Comparison of ENCODE assay signal across 25 cellular contexts in the genomic region with DNA sequence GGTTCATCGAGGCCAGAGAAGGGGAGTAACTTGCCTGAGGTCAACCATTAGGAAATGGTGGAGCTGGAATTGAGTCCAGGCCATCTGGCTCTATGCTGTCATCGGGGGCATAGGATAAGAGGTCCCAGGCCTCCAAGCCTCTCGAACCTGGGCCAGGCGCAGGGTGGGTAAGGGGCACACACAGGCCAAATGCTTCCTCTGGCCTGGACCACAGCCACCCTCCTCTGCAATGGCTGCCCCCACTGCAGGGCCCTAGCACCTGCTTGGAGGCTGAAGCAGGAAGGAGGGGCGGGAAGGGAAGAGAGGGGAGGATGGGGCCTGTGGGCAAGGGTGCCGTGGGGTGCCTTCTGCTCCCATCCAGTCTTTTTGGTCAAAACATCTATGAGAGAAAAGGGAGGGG. TPM values are rescaled to one million over a fixed set of nuclear protein-coding genes. Genes with fewer than 3 reads are reported as not detected.
"Had no signal": no experiment of that assay in that cellular context is flagged by ENCODE, and none has a peak within 500 bp of the region (broad histone marks: within the 10 kb centered on the region; RNA-seq: fewer than 3 reads in every experiment).

No MANE protein-coding gene starts in this region.

- ATAC-seq: esophagus mucosa; gastrocnemius medialis; left cardiac atrium; left lung; naive thymus-derived CD8-positive, alpha-beta T cell; right lobe of liver; stimulated activated naive CD8-positive, alpha-beta T cell treated with anti-CD3 and anti-CD28 coated beads, Interleukin-15, amount 100 ng/mL, for 72 hours; upper lobe of right lung had no signal

- H3K4me1 ChIP-seq: left lung, parathyroid adenoma, right lobe of liver, transverse colon, upper lobe of right lung, uterus had no signal

- DNase-seq: effector CD8-positive, alpha-beta T cell; endodermal cell; foreskin fibroblast; gastrocnemius medialis; head of caudate nucleus; left cardiac atrium; mesenchymal stem cell; naive thymus-derived CD8-positive, alpha-beta T cell; right lobe of liver; small intestine; stimulated activated CD4-positive, alpha-beta T cell treated with anti-CD3 and anti-CD28 coated beads, Interleukin-12 subunit alpha, Interleukin-12 subunit beta, amount 100 ng/mL, for 4 hours; stimulated activated CD4-positive, alpha-beta T cell treated with anti-CD3 and anti-CD28 coated beads, Interleukin-1b, Interleukin-23, amount 100 ng/mL, for 48 hours; stimulated activated CD4-positive, alpha-beta T cell treated with anti-CD3 and anti-CD28 coated beads, Interleukin-4, amount 100 ng/mL, for 1 hour; stimulated activated CD8-positive, alpha-beta memory T cell treated with anti-CD3 and anti-CD28 coated beads, Interleukin-4, amount 100 ng/mL, for 48 hours; stimulated activated naive CD4-positive, alpha-beta T cell; stimulated activated naive CD8-positive, alpha-beta T cell treated with anti-CD3 and anti-CD28 coated beads, Interleukin-15, amount 100 ng/mL, for 72 hours; transverse colon; upper lobe of right lung; uterus had no signal

- H3K4me2 ChIP-seq: hepatocyte had no signal

- H3K27ac ChIP-seq: epithelial cell of prostate, gastrocnemius medialis, hepatocyte, left lung, parathyroid adenoma, right lobe of liver, suprapubic skin, transverse colon, upper lobe of right lung, uterus had no signal

- H3K9ac ChIP-seq: parathyroid adenoma had no signal

- H3K9me3 ChIP-seq: gastrocnemius medialis, left lung, right lobe of liver, suprapubic skin, transverse colon, upper lobe of right lung, uterus had no signal

- H3K36me3 ChIP-seq: gastrocnemius medialis, left lung, right lobe of liver, suprapubic skin, transverse colon, upper lobe of right lung, uterus had no signal

- H3K4me3 ChIP-seq: gastrocnemius medialis, hepatocyte, left lung, right lobe of liver, suprapubic skin, transverse colon, upper lobe of right lung, uterus had no signal

- H3K27me3 ChIP-seq: hepatocyte, right lobe of liver, uterus had no signal

- H2AFZ ChIP-seq: hepatocyte, parathyroid adenoma had no signal

RNA-seq across cellular contexts. Expression of gene B3GAT1, which starts 21.3 kb away (rescaled TPM):
- polyA plus RNA-seq: naive thymus-derived CD8-positive, alpha-beta T cell had no signal
